In the genomic region with DNA sequence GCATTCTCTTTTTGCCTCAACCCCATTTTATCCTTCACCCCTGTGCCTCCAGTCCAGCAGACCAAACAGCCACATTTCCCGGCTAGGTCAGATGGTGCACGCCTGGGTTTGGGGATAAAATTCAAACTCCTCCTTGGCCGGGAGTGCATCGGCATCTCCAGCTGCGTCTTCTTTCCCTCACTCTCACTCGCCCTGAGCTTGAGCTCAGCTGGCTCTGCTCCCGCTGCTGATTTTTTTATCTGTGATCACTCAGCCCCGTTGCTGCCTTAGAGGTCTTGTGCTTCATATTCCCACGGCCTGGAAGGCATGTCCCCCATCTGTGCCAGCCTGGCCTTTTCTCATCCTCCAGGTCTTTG, we compare ENCODE assay signal across 1 cellular context.
TF ChIP-seq lines count a peak whose summit lies in the region.

No MANE protein-coding gene starts in this region.

TF ChIP-seq in H1, 55 proteins besides CTCF, POLR2A, EP300 and RAD21 (continued from another document):
- TF ChIP-seq, protein P1, sequence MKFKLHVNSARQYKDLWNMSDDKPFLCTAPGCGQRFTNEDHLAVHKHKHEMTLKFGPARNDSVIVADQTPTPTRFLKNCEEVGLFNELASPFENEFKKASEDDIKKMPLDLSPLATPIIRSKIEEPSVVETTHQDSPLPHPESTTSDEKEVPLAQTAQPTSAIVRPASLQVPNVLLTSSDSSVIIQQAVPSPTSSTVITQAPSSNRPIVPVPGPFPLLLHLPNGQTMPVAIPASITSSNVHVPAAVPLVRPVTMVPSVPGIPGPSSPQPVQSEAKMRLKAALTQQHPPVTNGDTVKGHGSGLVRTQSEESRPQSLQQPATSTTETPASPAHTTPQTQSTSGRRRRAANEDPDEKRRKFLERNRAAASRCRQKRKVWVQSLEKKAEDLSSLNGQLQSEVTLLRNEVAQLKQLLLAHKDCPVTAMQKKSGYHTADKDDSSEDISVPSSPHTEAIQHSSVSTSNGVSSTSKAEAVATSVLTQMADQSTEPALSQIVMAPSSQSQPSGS (IDR thresholded peaks at IDR 0.05; ENCODE audit: low read length): no peak
- no peak for TF ChIP-seq CEBPB (IDR thresholded peaks at IDR 0.05; ENCODE audit: low read depth, low read length)
- TF ChIP-seq JUND (IDR thresholded peaks at IDR 0.05; ENCODE audit: low read length): no peak
- no peak for TF ChIP-seq PHF8 (conservative IDR thresholded peaks at IDR 0.05; ENCODE audit: low read depth, low read length)
- no peak for TF ChIP-seq TEAD4 (IDR thresholded peaks at IDR 0.05; ENCODE audit: low read depth, low read length)
- TF ChIP-seq CREB1 (IDR thresholded peaks at IDR 0.05): no peak
- TF ChIP-seq TAF7 (optimal IDR thresholded peaks at IDR 0.05; ENCODE audit: borderline replicate concordance, low read depth, low read length): no peak
- TF ChIP-seq TCF12 (IDR thresholded peaks at IDR 0.05; ENCODE audit: low read depth, low read length): no peak
- TF ChIP-seq CBX5 (IDR thresholded peaks at IDR 0.05; ENCODE audit: low read depth, low read length): no peak
TF ChIP-seq in H1: peak in this region for 0.
